15 cellular contexts compared by ENCODE assay signal in genomic region chr1:4656533-4657140, GRCh38. TPM values are rescaled to one million over a fixed set of nuclear protein-coding genes. Genes with fewer than 3 reads are reported as not detected.
DNase-seq lines count a peak whose midpoint lies in the region; ATAC-seq, FAIRE-seq and TF ChIP-seq lines count a peak whose summit lies in the region.
"Had no signal": no experiment of that assay in that cellular context is flagged by ENCODE, and none has a peak within 500 bp of the region (broad histone marks: within the 10 kb centered on the region; RNA-seq: fewer than 3 reads in every experiment).

No MANE protein-coding gene starts in this region.

- CTCF ChIA-PET in A549 (lab: Yijun Ruan, JAX): interaction anchor here (0.7 to 2.7 kb wide), 7 partner anchors 8 to 1089 kb away, joined by 3 to 14 read pairs (median 3); no protein-coding TSS in a partner anchor
- CTCF ChIA-PET in MCF 10A (lab: Yijun Ruan, JAX): no interaction called here
- CTCF ChIA-PET in naive thymus-derived CD4-positive, alpha-beta T cell (lab: Charles Lee): interaction anchor here (0.6 kb wide), 1 partner anchor 38 kb away, joined by 3 read pairs; no protein-coding TSS in a partner anchor

- H3K27me3 ChIP-seq in GM23338 (ENCODE audit: insufficient read depth): no peaks in the 10 kb centered on the region
- H3K27me3 ChIP-seq in naive thymus-derived CD4-positive, alpha-beta T cell (ENCODE audit: control insufficient read depth in 2 of 2, insufficient read depth in 2 of 2, low read length in 2 of 2): no peaks in the 10 kb centered on the region
- peaks cover 15% of the 10 kb centered on the region for H3K27me3 ChIP-seq in MG63

- intact Hi-C loops in MCF 10A (cut with micrococcal nuclease): loop anchor here (2.0 kb wide), 1 partner anchor 1090 kb away; no protein-coding TSS in a partner anchor
- intact Hi-C loops in naive thymus-derived CD4-positive, alpha-beta T cell (cut with micrococcal nuclease): loop anchor here in 1 of 2 donors (10.0 kb wide), 1 partner anchor 948 kb away; no protein-coding TSS in a partner anchor

- peak in 1 of 2 experiments; percentile 4; a peak in 1 of 5 replicates for TF ChIP-seq RAD21 in A549 (conservative IDR thresholded peaks at IDR 0.05 in 1 of 2, IDR thresholded peaks at IDR 0.05 in 1 of 2)

- H3K27ac Mint-ChIP-seq in GM23338 (no peak overlapping the region), MCF 10A (ENCODE audit: low read depth, unreplicated experiment) (no peak overlapping the region)
- peak overlapping the region in 1 of 9 donors; percentile 30 for H3K27ac Mint-ChIP-seq in naive thymus-derived CD4-positive, alpha-beta T cell
- H3K27ac Mint-ChIP-seq: activated T-helper 17 cell treated with anti-CD3 and anti-CD28 coated beads, Interleukin-2, amount 50 U/mL, for 72 hours; stimulated activated naive CD8-positive, alpha-beta T cell treated with anti-CD3 and anti-CD28 coated beads, Interleukin-15, Interleukin-2, amounts not matched to agents 100 ng/mL and 50 ng/mL, for 24 hours had no signal

- no peaks in the 10 kb centered on the region for H3K79me2 ChIP-seq in GM23338 (replicated peaks; ENCODE audit: insufficient read depth)

- H3K27me3 Mint-ChIP-seq in GM23338 (ENCODE audit: insufficient read depth, low read depth, poor library complexity) (peaks cover 65% of the 10 kb centered on the region), MCF 10A (ENCODE audit: insufficient read depth, unreplicated experiment) (no peaks in the 10 kb centered on the region)
- H3K27me3 Mint-ChIP-seq in naive thymus-derived CD4-positive, alpha-beta T cell: peaks cover 39 to 56% (median 50%) of the 10 kb centered on the region in 5 donors

- TF ChIP-seq EP300 in A549 (IDR thresholded peaks at IDR 0.05): no peak

- 11% methylated on average over 14 of the region's 17 CpGs for WGBS in A549 (ENCODE audit: missing lambda C conversion rate)

- H3K27ac ChIP-seq in A549 (no peak overlapping the region; a peak in 1 of 6 replicates), GM23338 (ENCODE audit: low read depth) (no peak overlapping the region)
- H3K27ac ChIP-seq in naive thymus-derived CD4-positive, alpha-beta T cell (ENCODE audit: low read depth, low read length): no peak overlapping the region
- H3K27ac ChIP-seq: esophagus muscularis mucosa had no signal

- POLR2A ChIA-PET in A549 (lab: Yijun Ruan, JAX) (no interaction called here), MCF 10A (lab: Yijun Ruan, JAX) (interaction anchor here (0.5 kb wide), 1 partner anchor 27 kb away, joined by 4 read pairs; no protein-coding TSS in a partner anchor)
- POLR2A ChIA-PET in naive thymus-derived CD4-positive, alpha-beta T cell (lab: Charles Lee): no interaction called here

- FAIRE-seq in A549 (lab: Jason Lieb, UNC): no peak
- FAIRE-seq: GM12892 had no signal

- no peaks in the 10 kb centered on the region for H3K9me3 Mint-ChIP-seq in GM23338
- no peaks in the 10 kb centered on the region for H3K9me3 Mint-ChIP-seq in MCF 10A (ENCODE audit: unreplicated experiment)
- H3K9me3 Mint-ChIP-seq in naive thymus-derived CD4-positive, alpha-beta T cell: no peaks in the 10 kb centered on the region
- H3K9me3 Mint-ChIP-seq: activated T-helper 17 cell treated with anti-CD3 and anti-CD28 coated beads, Interleukin-2, amount 50 U/mL, for 72 hours; central memory CD8-positive, alpha-beta T cell; stimulated activated naive CD8-positive, alpha-beta T cell treated with anti-CD3 and anti-CD28 coated beads, Interleukin-15, Interleukin-2, amounts not matched to agents 100 ng/mL and 50 ng/mL, for 24 hours had no signal

- H3F3A ChIP-seq in GM23338 (replicated peaks; ENCODE audit: low read depth): no peaks in the 10 kb centered on the region

- peak overlapping the region; percentile 45 for H3K4me3 ChIP-seq in A549
- no peak overlapping the region for H3K4me3 ChIP-seq in GM23338
- H3K4me3 ChIP-seq in naive thymus-derived CD4-positive, alpha-beta T cell (ENCODE audit: low read length): no peak overlapping the region
- H3K4me3 ChIP-seq in MG63: no peak overlapping the region

- no peaks in the 10 kb centered on the region for H3K9me2 ChIP-seq in GM23338 (ENCODE audit: insufficient read depth)

- H3K4me2 ChIP-seq in A549: peak overlapping the region; percentile 98
- no peak overlapping the region for H3K4me2 ChIP-seq in GM23338

- H3K36me3 ChIP-seq in GM23338 (ENCODE audit: insufficient read depth) (peaks cover 3% of the 10 kb centered on the region; the same call in 1 of the 2 replicates), MG63 (no peaks in the 10 kb centered on the region)
- H3K36me3 ChIP-seq in naive thymus-derived CD4-positive, alpha-beta T cell (ENCODE audit: control insufficient read depth in 2 of 3, insufficient read depth in 3 of 3, low read length in 3 of 3): no peaks in the 10 kb centered on the region
- H3K36me3 ChIP-seq: esophagus muscularis mucosa had no signal

- H3K4me3 Mint-ChIP-seq in GM23338 (peak overlapping the region; percentile 63), MCF 10A (ENCODE audit: unreplicated experiment) (no peak overlapping the region)
- H3K4me3 Mint-ChIP-seq in naive thymus-derived CD4-positive, alpha-beta T cell: peak overlapping the region in 8 of 10 donors; percentile 11 to 70 (median 26)
- H3K4me3 Mint-ChIP-seq: activated T-helper 17 cell treated with anti-CD3 and anti-CD28 coated beads, Interleukin-2, amount 50 U/mL, for 72 hours; central memory CD8-positive, alpha-beta T cell; stimulated activated naive CD8-positive, alpha-beta T cell treated with anti-CD3 and anti-CD28 coated beads, Interleukin-15, Interleukin-2, amounts not matched to agents 100 ng/mL and 50 ng/mL, for 24 hours had no signal

- H3K36me3 Mint-ChIP-seq in GM23338 (ENCODE audit: low read depth) (no peaks in the 10 kb centered on the region; the same call in 2 of the 3 replicates), MCF 10A (ENCODE audit: insufficient read depth, unreplicated experiment) (no peaks in the 10 kb centered on the region)
- peaks cover 0 to 6% (median 0%) of the 10 kb centered on the region in 5 donors for H3K36me3 Mint-ChIP-seq in naive thymus-derived CD4-positive, alpha-beta T cell

- H3K4me1 ChIP-seq in A549 (peaks cover 12% of the 10 kb centered on the region), GM23338 (ENCODE audit: insufficient read depth) (no peaks in the 10 kb centered on the region)
- H3K4me1 ChIP-seq in naive thymus-derived CD4-positive, alpha-beta T cell (ENCODE audit: control insufficient read depth in 2 of 2, insufficient read depth in 2 of 2, low read length in 2 of 2): peaks cover 0 to 6% of the 10 kb centered on the region in 2 donors

- TF ChIP-seq POLR2A in A549 (IDR thresholded peaks at IDR 0.05; ENCODE audit: low read length): no peak

- TF ChIP-seq CTCF in A549 (IDR thresholded peaks at IDR 0.05) (no peak), GM23338 (conservative IDR thresholded peaks at IDR 0.05; ENCODE audit: low read depth in 2 of 2) (no peak), MCF 10A (IDR thresholded peaks at IDR 0.05; ENCODE audit: unreplicated experiment) (peak; percentile 3)

- no TSS peak for BruUV-seq in MCF 10A (replicated peaks; lab: Mats Ljungman, UMichigan)

- no peak for DNase-seq in A549 (ENCODE audit: low read depth in 1 of 2, low spot score in 1 of 2)
- DNase-seq in GM23338 (ENCODE audit: low spot score): no peak
- DNase-seq in MCF 10A (ENCODE audit: unreplicated experiment): no peak
- no peak for DNase-seq in naive thymus-derived CD4-positive, alpha-beta T cell
- DNase-seq in NCI-H1105 (lab: John Stamatoyannopoulos, UW): no peak
- DNase-seq in MG63: no peak
- no peak for DNase-seq in NCI-H2227 treated with DMSO at 0.1 percent for 48 hours (lab: John Stamatoyannopoulos, UW)
- DNase-seq in amniotic stem cell (lab: John Stamatoyannopoulos, UW): no peak
- DNase-seq: EL; stimulated activated CD4-positive, alpha-beta T cell treated with anti-CD3 and anti-CD28 coated beads, Interleukin-4, amount 100 ng/mL, for 24 hours had no signal

- H3K4me1 Mint-ChIP-seq in GM23338 (peaks cover 51% of the 10 kb centered on the region), MCF 10A (ENCODE audit: insufficient read depth, unreplicated experiment) (no peaks in the 10 kb centered on the region)
- H3K4me1 Mint-ChIP-seq in naive thymus-derived CD4-positive, alpha-beta T cell: peaks cover 0 to 11% (median 9%) of the 10 kb centered on the region in 7 donors
- H3K4me1 Mint-ChIP-seq: activated T-helper 17 cell treated with anti-CD3 and anti-CD28 coated beads, Interleukin-2, amount 50 U/mL, for 72 hours; central memory CD8-positive, alpha-beta T cell had no signal

- ATAC-seq in A549 (peak; percentile 63 to 65), GM23338 (no peak)
- ATAC-seq in naive thymus-derived CD4-positive, alpha-beta T cell: no peak
- ATAC-seq: activated T-helper 17 cell treated with anti-CD3 and anti-CD28 coated beads, Interleukin-2, amount 50 U/mL, for 72 hours had no signal

- no peak overlapping the region for H2AFZ ChIP-seq in GM23338

- H4K20me1 ChIP-seq in GM23338 (replicated peaks; ENCODE audit: insufficient read depth): no peaks in the 10 kb centered on the region

- no peaks in the 10 kb centered on the region for H3K9me3 ChIP-seq in A549
- H3K9me3 ChIP-seq in naive thymus-derived CD4-positive, alpha-beta T cell (ENCODE audit: control insufficient read depth in 2 of 3, low read length in 3 of 3): no peaks in the 10 kb centered on the region
- H3K9me3 ChIP-seq in MG63: no peaks in the 10 kb centered on the region
- H3K9me3 ChIP-seq: esophagus muscularis mucosa had no signal

TF ChIP-seq in A549, 52 proteins besides CTCF, POLR2A, EP300 and RAD21 (continues in another document):
- TF ChIP-seq MAZ (IDR thresholded peaks at IDR 0.05; ENCODE audit: borderline replicate concordance, low read depth, low read length) (no peak), CEBPB (IDR thresholded peaks at IDR 0.05) (no peak), FOXS1 (CRISPR knock-in tag; IDR thresholded peaks at IDR 0.05) (no peak), FOSB (CRISPR knock-in tag; IDR thresholded peaks at IDR 0.05) (no peak)

TF ChIP-seq in GM23338, 12 proteins besides CTCF, POLR2A, EP300 and RAD21 (continues in another document):
- TF ChIP-seq POLR2AphosphoS5 (IDR thresholded peaks at IDR 0.05; ENCODE audit: low read depth) (no peak), EZH2 (IDR thresholded peaks at IDR 0.05; ENCODE audit: low read depth, unreplicated experiment) (no peak), ZNF331 (CRISPR knock-in tag; IDR thresholded peaks at IDR 0.05; ENCODE audit: low read depth) (no peak)

RNA-seq across cellular contexts. Expression of gene AJAP1, which starts 2.2 kb away (rescaled TPM):
- polyA plus RNA-seq in A549 (2011; rRNA removed) (not detected in 2 replicates), A549 (2017; fragmentation: RNase III; extraction: RNeasy Plus Mini Kit Qiagen cat#74134 plus additional on column Dnase treatment) (not detected in 3 replicates), GM23338 (2016; fragmentation: Nextera tagmentation; extraction: Ambion mirVana) (not detected in 2 replicates)
- polyA plus RNA-seq in A549 (2012; cell fraction: cytosol; rRNA removed): not detected in 2 replicates
- not detected in 2 replicates for polyA plus RNA-seq in A549 (2012; cell fraction: nucleus; rRNA removed)
- polyA minus RNA-seq in A549 (2011; rRNA and poly(A)+ RNA removed): not detected in 2 replicates
- total RNA-seq in GM23338 (2014; rRNA removed; shearing (Covaris generic)): 0.23 TPM in 1 of 2 replicates, not detected in the other
- not detected in 2 replicates for total RNA-seq in MCF 10A (2022)
- 1 to 10 TPM in 3 of 5 experiments, under 1 TPM in 1, not detected in 1; 0.61 to 2.4 (median 1.2) TPM for total RNA-seq in naive thymus-derived CD4-positive, alpha-beta T cell
- under 1 TPM; 0.09 to 0.15 TPM for polyA plus RNA-seq in naive thymus-derived CD4-positive, alpha-beta T cell
- not detected in 2 replicates for total RNA-seq in MG63 (2014; rRNA removed; shearing (Covaris generic); ENCODE audit: low replicate concordance)
- total RNA-seq: activated T-helper 17 cell treated with anti-CD3 and anti-CD28 coated beads, Interleukin-2, amount 50 U/mL, for 72 hours had no signal

Comparison
In these comparisons a context has a peak if more than half of its experiments do, and no peak if none do; other contexts are left out.
1. ATAC-seq: peak in A549 (2 of 2); none in GM23338 (single experiment) and naive thymus-derived CD4-positive, alpha-beta T cell (single experiment).